ENCODE assay signal across 8 cellular contexts in genomic region chr3:49688338-49689045, GRCh38. TPM values are rescaled to one million over a fixed set of nuclear protein-coding genes. Genes with fewer than 3 reads are reported as not detected.
DNase-seq lines count a peak whose midpoint lies in the region; ATAC-seq and TF ChIP-seq lines count a peak whose summit lies in the region.
"Not testable (repeated sequence)": the region's sequence is repeated elsewhere in the genome, so short reads cannot be mapped to it uniquely, and the experiment has no call there.

No MANE protein-coding gene starts in this region.

- peaks cover 23% of the 10 kb centered on the region for H3K36me3 Mint-ChIP-seq in CD4-positive, alpha-beta T cell (ENCODE audit: low read depth)
- H3K36me3 Mint-ChIP-seq in GM23338 (ENCODE audit: low read depth); activated CD4-positive, alpha-beta T cell treated with anti-CD3 and anti-CD28 coated beads, Interleukin-2, amount 10 ng/mL, durations not matched to agents 7 days and 5 days (ENCODE audit: low read depth); central memory CD8-positive, alpha-beta T cell (ENCODE audit: insufficient read depth); natural killer cell treated with Interleukin-12 subunit alpha and Interleukin-12 subunit beta and Interleukin-15 and Interleukin-18, amount 100 ng/mL, for 72 hours: not testable (repeated sequence)
- peaks cover 21% of the 10 kb centered on the region in 2 donors for H3K36me3 Mint-ChIP-seq in stimulated activated naive B cell treated with anti-CD40 and anti-IgM and Interleukin-4, amounts not matched to agents 10 μg/mL and 1 μg/mL and 100 μg/mL, for 72 hours

- peak overlapping the region; percentile 53; the same call in 1 of the 2 replicates for H3K9ac ChIP-seq in KMS-11

- CTCF ChIA-PET in CD4-positive, alpha-beta T cell (lab: Charles Lee): interaction anchor here (2.1 kb wide), 1 partner anchor 149 kb away, joined by 5 read pairs; no protein-coding TSS in a partner anchor
- CTCF ChIA-PET in activated CD4-positive, alpha-beta T cell treated with anti-CD3 and anti-CD28 coated beads, Interleukin-2, amount 10 ng/mL, durations not matched to agents 7 days and 5 days (lab: Charles Lee): interaction anchor here (1.1 to 1.4 kb wide), 2 partner anchors 8 to 149 kb away, joined by 3 to 5 read pairs; no protein-coding TSS in a partner anchor

- peak overlapping the region; percentile 97 for H3K4me3 ChIP-seq in GM23338
- H3K4me3 ChIP-seq in KMS-11 (IDR thresholded peaks at IDR 0.05; ENCODE audit: insufficient read depth, low read depth, low read length): not testable (repeated sequence)
- H3K4me3 ChIP-seq in right atrium auricular region: peak overlapping the region; percentile 82 to 97

- H3F3A ChIP-seq in GM23338 (replicated peaks; ENCODE audit: low read depth): not testable (repeated sequence)

- peak overlapping the region; percentile 97 for H3K4me3 Mint-ChIP-seq in CD4-positive, alpha-beta T cell
- H3K4me3 Mint-ChIP-seq in GM23338: peak overlapping the region; percentile 91
- peak overlapping the region; percentile 97 for H3K4me3 Mint-ChIP-seq in activated CD4-positive, alpha-beta T cell treated with anti-CD3 and anti-CD28 coated beads, Interleukin-2, amount 10 ng/mL, durations not matched to agents 7 days and 5 days
- peak overlapping the region; percentile 97 for H3K4me3 Mint-ChIP-seq in central memory CD8-positive, alpha-beta T cell
- H3K4me3 Mint-ChIP-seq in natural killer cell treated with Interleukin-12 subunit alpha and Interleukin-12 subunit beta and Interleukin-15 and Interleukin-18, amount 100 ng/mL, for 72 hours: peak overlapping the region; percentile 96
- peak overlapping the region; percentile 98 to 99 for H3K4me3 Mint-ChIP-seq in stimulated activated naive B cell treated with anti-CD40 and anti-IgM and Interleukin-4, amounts not matched to agents 10 μg/mL and 1 μg/mL and 100 μg/mL, for 72 hours

- peaks cover 35% of the 10 kb centered on the region for H3K4me1 Mint-ChIP-seq in CD4-positive, alpha-beta T cell (ENCODE audit: low read depth)
- H3K4me1 Mint-ChIP-seq in GM23338: peaks cover 18% of the 10 kb centered on the region
- peaks cover 38% of the 10 kb centered on the region for H3K4me1 Mint-ChIP-seq in activated CD4-positive, alpha-beta T cell treated with anti-CD3 and anti-CD28 coated beads, Interleukin-2, amount 10 ng/mL, durations not matched to agents 7 days and 5 days
- peaks cover 35% of the 10 kb centered on the region for H3K4me1 Mint-ChIP-seq in central memory CD8-positive, alpha-beta T cell
- peaks cover 24 to 32% of the 10 kb centered on the region in 2 donors for H3K4me1 Mint-ChIP-seq in natural killer cell treated with Interleukin-12 subunit alpha and Interleukin-12 subunit beta and Interleukin-15 and Interleukin-18, amount 100 ng/mL, for 72 hours (ENCODE audit: low read depth in 2 of 2)
- peaks cover 26 to 59% of the 10 kb centered on the region in 2 donors for H3K4me1 Mint-ChIP-seq in stimulated activated naive B cell treated with anti-CD40 and anti-IgM and Interleukin-4, amounts not matched to agents 10 μg/mL and 1 μg/mL and 100 μg/mL, for 72 hours

- H4K20me1 ChIP-seq in GM23338 (replicated peaks; ENCODE audit: insufficient read depth); KMS-11 (ENCODE audit: insufficient read depth): not testable (repeated sequence)

- H3K4me2 ChIP-seq in GM23338 (peak overlapping the region; percentile 83), KMS-11 (peak overlapping the region; percentile 52; the same call in 1 of the 2 replicates)

- ATAC-seq in CD4-positive, alpha-beta T cell (ENCODE audit: poor library complexity); GM23338; central memory CD8-positive, alpha-beta T cell (replicated peaks; ENCODE audit: extremely low read depth, poor library complexity, severe bottlenecking): not testable (repeated sequence)
- ATAC-seq in natural killer cell treated with Interleukin-12 subunit alpha and Interleukin-12 subunit beta and Interleukin-15 and Interleukin-18, amount 100 ng/mL, for 72 hours: peak in 1 of 2 donors; percentile 1
- peak; percentile 2 to 5 for ATAC-seq in stimulated activated naive B cell treated with anti-CD40 and anti-IgM and Interleukin-4, amounts not matched to agents 10 μg/mL and 1 μg/mL and 100 μg/mL, for 72 hours (replicated peaks)

- H3K27me3 Mint-ChIP-seq in CD4-positive, alpha-beta T cell; activated CD4-positive, alpha-beta T cell treated with anti-CD3 and anti-CD28 coated beads, Interleukin-2, amount 10 ng/mL, durations not matched to agents 7 days and 5 days; central memory CD8-positive, alpha-beta T cell; natural killer cell treated with Interleukin-12 subunit alpha and Interleukin-12 subunit beta and Interleukin-15 and Interleukin-18, amount 100 ng/mL, for 72 hours; stimulated activated naive B cell treated with anti-CD40 and anti-IgM and Interleukin-4, amounts not matched to agents 10 μg/mL and 1 μg/mL and 100 μg/mL, for 72 hours: not testable (repeated sequence)
- H3K27me3 Mint-ChIP-seq in GM23338 (ENCODE audit: insufficient read depth, low read depth, poor library complexity): peaks cover 16% of the 10 kb centered on the region

- H3K4me1 ChIP-seq in GM23338 (ENCODE audit: insufficient read depth); KMS-11 (ENCODE audit: low read depth, poor library complexity, severe bottlenecking): not testable (repeated sequence)
- H3K4me1 ChIP-seq in right atrium auricular region: peaks cover 0 to 44% of the 10 kb centered on the region in 2 donors

- H3K36me3 ChIP-seq in GM23338 (ENCODE audit: insufficient read depth); KMS-11 (ENCODE audit: insufficient read depth); right atrium auricular region: not testable (repeated sequence)

- not testable (repeated sequence) for H3K9me3 ChIP-seq in CD4-positive, alpha-beta T cell (ENCODE audit: control insufficient read depth, low read length); right atrium auricular region

- H3K27ac Mint-ChIP-seq in CD4-positive, alpha-beta T cell: peak overlapping the region; percentile 91
- not testable (repeated sequence) for H3K27ac Mint-ChIP-seq in GM23338
- H3K27ac Mint-ChIP-seq in activated CD4-positive, alpha-beta T cell treated with anti-CD3 and anti-CD28 coated beads, Interleukin-2, amount 10 ng/mL, durations not matched to agents 7 days and 5 days: peak overlapping the region; percentile 92
- peak overlapping the region; percentile 98 for H3K27ac Mint-ChIP-seq in central memory CD8-positive, alpha-beta T cell (ENCODE audit: low read depth)
- H3K27ac Mint-ChIP-seq in natural killer cell treated with Interleukin-12 subunit alpha and Interleukin-12 subunit beta and Interleukin-15 and Interleukin-18, amount 100 ng/mL, for 72 hours: peak overlapping the region; percentile 92 to 98
- H3K27ac Mint-ChIP-seq in stimulated activated naive B cell treated with anti-CD40 and anti-IgM and Interleukin-4, amounts not matched to agents 10 μg/mL and 1 μg/mL and 100 μg/mL, for 72 hours: peak overlapping the region; percentile 93

- POLR2A ChIA-PET in CD4-positive, alpha-beta T cell (lab: Charles Lee): interaction anchor here (0.9 kb wide), 1 partner anchor 16 kb away, joined by 3 read pairs; no protein-coding TSS in a partner anchor
- POLR2A ChIA-PET in activated CD4-positive, alpha-beta T cell treated with anti-CD3 and anti-CD28 coated beads, Interleukin-2, amount 10 ng/mL, durations not matched to agents 7 days and 5 days (lab: Charles Lee): not testable (repeated sequence)

- DNase-seq in CD4-positive, alpha-beta T cell; GM23338 (ENCODE audit: low spot score); activated CD4-positive, alpha-beta T cell treated with anti-CD3 and anti-CD28 coated beads, Interleukin-2, amount 10 ng/mL, durations not matched to agents 7 days and 5 days; central memory CD8-positive, alpha-beta T cell (ENCODE audit: low spot score in 2 of 2); right atrium auricular region (ENCODE audit: low spot score); natural killer cell treated with Interleukin-12 subunit alpha and Interleukin-12 subunit beta and Interleukin-15 and Interleukin-18, amount 100 ng/mL, for 72 hours (ENCODE audit: low spot score); stimulated activated naive B cell treated with anti-CD40 and anti-IgM and Interleukin-4, amounts not matched to agents 10 μg/mL and 1 μg/mL and 100 μg/mL, for 72 hours: not testable (repeated sequence)

- peak overlapping the region; percentile 64 for H3K27ac ChIP-seq in CD4-positive, alpha-beta T cell (ENCODE audit: low read depth, low read length)
- H3K27ac ChIP-seq in GM23338 (ENCODE audit: low read depth): not testable (repeated sequence)
- H3K27ac ChIP-seq in KMS-11 (peak overlapping the region; percentile 49; the same call in 1 of the 2 replicates), right atrium auricular region (peak overlapping the region; percentile 71 to 88)

- H3K79me2 ChIP-seq in GM23338 (replicated peaks; ENCODE audit: insufficient read depth); KMS-11 (ENCODE audit: insufficient read depth, low read depth): not testable (repeated sequence)

- intact Hi-C loops in CD4-positive, alpha-beta T cell (cut with DNase I, micrococcal nuclease): loop anchor here in 1 of 2 experiments (2.0 kb wide), 1 partner anchor 16 kb away; no protein-coding TSS in a partner anchor

- H3K27me3 ChIP-seq in CD4-positive, alpha-beta T cell (ENCODE audit: control insufficient read depth, insufficient read depth, low read length); GM23338 (ENCODE audit: insufficient read depth); KMS-11 (ENCODE audit: insufficient read depth, low read depth); right atrium auricular region: not testable (repeated sequence)

- not testable (repeated sequence) for H3K9me3 Mint-ChIP-seq in CD4-positive, alpha-beta T cell; GM23338; activated CD4-positive, alpha-beta T cell treated with anti-CD3 and anti-CD28 coated beads, Interleukin-2, amount 10 ng/mL, durations not matched to agents 7 days and 5 days; central memory CD8-positive, alpha-beta T cell; natural killer cell treated with Interleukin-12 subunit alpha and Interleukin-12 subunit beta and Interleukin-15 and Interleukin-18, amount 100 ng/mL, for 72 hours; stimulated activated naive B cell treated with anti-CD40 and anti-IgM and Interleukin-4, amounts not matched to agents 10 μg/mL and 1 μg/mL and 100 μg/mL, for 72 hours

- TF ChIP-seq CTCF in CD4-positive, alpha-beta T cell (IDR thresholded peaks at IDR 0.05); GM23338 (conservative IDR thresholded peaks at IDR 0.05; ENCODE audit: low read depth in 2 of 2); KMS-11 (conservative IDR thresholded peaks at IDR 0.05; ENCODE audit: low read depth, low read length); right atrium auricular region (IDR thresholded peaks at IDR 0.05): not testable (repeated sequence)

- not testable (repeated sequence) for H2AFZ ChIP-seq in GM23338
- peak overlapping the region; percentile 95 for H2AFZ ChIP-seq in KMS-11 (ENCODE audit: low read depth)

- H3K9me2 ChIP-seq in GM23338 (ENCODE audit: insufficient read depth): not testable (repeated sequence)

RNA-seq across cellular contexts. Expression of gene MST1, which starts 0.8 kb away (rescaled TPM):
- 1 to 10 TPM; 7.8 TPM for total RNA-seq in CD4-positive, alpha-beta T cell
- 8.7 and 11.1 TPM in 2 replicates for total RNA-seq in GM23338 (2014; rRNA removed; shearing (Covaris generic))
- 5.0 and 5.9 TPM in 2 replicates for polyA plus RNA-seq in GM23338 (2016; fragmentation: Nextera tagmentation; extraction: Ambion mirVana)
- total RNA-seq in activated CD4-positive, alpha-beta T cell treated with anti-CD3 and anti-CD28 coated beads, Interleukin-2, amount 10 ng/mL, durations not matched to agents 7 days and 5 days: 10 to 100 TPM in 1 of 2 experiments, 1 to 10 TPM in 1; 8.4 to 10.0 TPM
- total RNA-seq in right atrium auricular region: 1 to 10 TPM; 3.9 to 8.0 TPM
- 1 to 10 TPM; 4.2 to 6.8 TPM for total RNA-seq in natural killer cell treated with Interleukin-12 subunit alpha and Interleukin-12 subunit beta and Interleukin-15 and Interleukin-18, amount 100 ng/mL, for 72 hours

RNA-seq across cellular contexts. Expression of gene RNF123, which starts 0.9 kb away (rescaled TPM):
- 10 to 100 TPM; 28.8 to 29.7 TPM for total RNA-seq in CD4-positive, alpha-beta T cell
- 24.4 and 32.5 TPM in 2 replicates for total RNA-seq in GM23338 (2014; rRNA removed; shearing (Covaris generic))
- polyA plus RNA-seq in GM23338 (2016; fragmentation: Nextera tagmentation; extraction: Ambion mirVana): 13.2 and 14.6 TPM in 2 replicates
- total RNA-seq in activated CD4-positive, alpha-beta T cell treated with anti-CD3 and anti-CD28 coated beads, Interleukin-2, amount 10 ng/mL, durations not matched to agents 7 days and 5 days: 10 to 100 TPM; 47.5 to 49.2 TPM
- total RNA-seq in right atrium auricular region: 10 to 100 TPM; 29.1 to 29.8 TPM
- 10 to 100 TPM; 45.6 to 67.9 TPM for total RNA-seq in natural killer cell treated with Interleukin-12 subunit alpha and Interleukin-12 subunit beta and Interleukin-15 and Interleukin-18, amount 100 ng/mL, for 72 hours

RNA-seq across cellular contexts. Expression of gene APEH, which starts 14.3 kb away (rescaled TPM):
- total RNA-seq in CD4-positive, alpha-beta T cell: 10 to 100 TPM; 44.3 to 45.5 TPM
- total RNA-seq in GM23338 (2014; rRNA removed; shearing (Covaris generic)): 202 and 264 TPM in 2 replicates
- 170 and 178 TPM in 2 replicates for polyA plus RNA-seq in GM23338 (2016; fragmentation: Nextera tagmentation; extraction: Ambion mirVana)
- 100 to 1,000 TPM; 137 TPM for total RNA-seq in activated CD4-positive, alpha-beta T cell treated with anti-CD3 and anti-CD28 coated beads, Interleukin-2, amount 10 ng/mL, durations not matched to agents 7 days and 5 days
- total RNA-seq in right atrium auricular region: 10 to 100 TPM; 61.1 to 67.5 TPM
- total RNA-seq in natural killer cell treated with Interleukin-12 subunit alpha and Interleukin-12 subunit beta and Interleukin-15 and Interleukin-18, amount 100 ng/mL, for 72 hours: 100 to 1,000 TPM; 134 to 235 TPM

RNA-seq across cellular contexts. Expression of gene AMIGO3, which starts 31.0 kb away (rescaled TPM):
- 1 to 10 TPM in 1 of 2 experiments, under 1 TPM in 1; 0.82 to 1.3 TPM for total RNA-seq in CD4-positive, alpha-beta T cell
- total RNA-seq in GM23338 (2014; rRNA removed; shearing (Covaris generic)): 8.2 and 10.4 TPM in 2 replicates
- polyA plus RNA-seq in GM23338 (2016; fragmentation: Nextera tagmentation; extraction: Ambion mirVana): 2.9 and 3.5 TPM in 2 replicates
- under 1 TPM in 1 of 2 experiments, not detected in 1; 0.30 TPM for total RNA-seq in activated CD4-positive, alpha-beta T cell treated with anti-CD3 and anti-CD28 coated beads, Interleukin-2, amount 10 ng/mL, durations not matched to agents 7 days and 5 days
- 1 to 10 TPM in 1 of 2 donors, under 1 TPM in 1; 0.44 to 1.1 TPM for total RNA-seq in right atrium auricular region
- 1 to 10 TPM; 1.0 to 2.0 TPM for total RNA-seq in natural killer cell treated with Interleukin-12 subunit alpha and Interleukin-12 subunit beta and Interleukin-15 and Interleukin-18, amount 100 ng/mL, for 72 hours

RNA-seq across cellular contexts. Expression of gene GMPPB, which starts 35.3 kb away (rescaled TPM):
- 10 to 100 TPM; 39.0 to 41.4 TPM for total RNA-seq in CD4-positive, alpha-beta T cell
- total RNA-seq in GM23338 (2014; rRNA removed; shearing (Covaris generic)): 29.4 and 36.1 TPM in 2 replicates
- 7.8 and 10.2 TPM in 2 replicates for polyA plus RNA-seq in GM23338 (2016; fragmentation: Nextera tagmentation; extraction: Ambion mirVana)
- 10 to 100 TPM; 36.5 to 46.0 TPM for total RNA-seq in activated CD4-positive, alpha-beta T cell treated with anti-CD3 and anti-CD28 coated beads, Interleukin-2, amount 10 ng/mL, durations not matched to agents 7 days and 5 days
- total RNA-seq in right atrium auricular region: 10 to 100 TPM; 12.0 to 21.7 TPM
- 100 to 1,000 TPM in 1 of 2 donors, 10 to 100 TPM in 1; 83.5 to 110 TPM for total RNA-seq in natural killer cell treated with Interleukin-12 subunit alpha and Interleukin-12 subunit beta and Interleukin-15 and Interleukin-18, amount 100 ng/mL, for 72 hours
